Comparison of ENCODE assay signal across 12 cellular contexts in the genomic region with DNA sequence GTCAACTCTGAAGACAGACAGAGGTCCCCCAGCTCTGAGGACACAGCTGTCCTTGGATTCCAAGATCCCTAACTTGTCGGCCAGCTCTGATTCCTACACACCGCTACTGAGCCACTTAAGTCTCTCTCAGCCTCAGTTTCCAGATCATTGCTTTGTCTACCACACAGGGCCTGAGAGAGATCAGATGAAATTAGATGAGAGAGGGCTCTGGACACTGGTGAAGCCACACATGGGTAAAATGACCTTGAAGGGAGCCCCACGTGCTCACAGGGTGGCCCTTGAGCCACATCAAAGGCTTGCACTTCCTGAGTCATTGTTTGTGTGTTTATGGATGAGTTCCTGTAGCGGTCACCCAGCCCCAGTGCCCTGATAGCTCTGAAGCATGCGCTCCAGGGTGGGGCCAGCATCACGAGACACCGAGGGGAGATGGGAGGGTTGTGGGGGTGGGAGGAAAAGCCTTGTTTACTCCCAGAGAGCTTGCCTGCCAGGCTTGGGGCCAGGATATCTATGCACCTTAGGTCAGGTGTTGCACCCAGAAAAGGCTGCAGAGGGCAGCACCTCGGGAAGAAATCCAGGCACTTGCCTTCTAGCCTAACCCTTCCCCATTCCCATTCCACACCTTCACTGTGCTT. TPM values are rescaled to one million over a fixed set of nuclear protein-coding genes. Genes with fewer than 3 reads are reported as not detected.
DNase-seq lines count a peak whose midpoint lies in the region; ATAC-seq, FAIRE-seq and TF ChIP-seq lines count a peak whose summit lies in the region.
"Had no signal": no experiment of that assay in that cellular context is flagged by ENCODE, and none has a peak within 500 bp of the region (broad histone marks: within the 10 kb centered on the region; RNA-seq: fewer than 3 reads in every experiment).

No MANE protein-coding gene starts in this region.

- H2AFZ ChIP-seq in Karpas-422 (ENCODE audit: low read length) (no peak overlapping the region), K562 (ENCODE audit: low read depth, low read length) (peak overlapping the region; percentile 79), HepG2 (ENCODE audit: low read length) (no peak overlapping the region)

- no peak overlapping the region for H3K27ac ChIP-seq in Karpas-422 (ENCODE audit: low read length)
- H3K27ac ChIP-seq in K562 (ENCODE audit: extremely low read depth, low read depth, low read length) = peak overlapping the region; percentile 45; the same call in 2 of the 3 replicates
- peak overlapping the region; percentile 79 for H3K27ac ChIP-seq in HepG2 (ENCODE audit: extremely low read length, insufficient read depth, low read length)
- H3K27ac ChIP-seq: transverse colon had no signal

- no peaks in the 10 kb centered on the region for H3K9me2 ChIP-seq in Karpas-422 (replicated peaks; ENCODE audit: insufficient read depth, low read length)

- H3K27me3 ChIP-seq in Karpas-422 (ENCODE audit: low read length) (no peaks in the 10 kb centered on the region), K562 (ENCODE audit: control insufficient read depth in 2 of 2, insufficient read depth in 2 of 2, low read length in 2 of 2) (0 out of 5 replicates have a peak, but pooled peaks cover 0 to 3% of the 10 kb centered on the region in 2 experiments), HepG2 (ENCODE audit: control insufficient read depth in 1 of 2, insufficient read depth in 2 of 2, low read length in 2 of 2) (no peaks in the 10 kb centered on the region)
- H3K27me3 ChIP-seq: transverse colon had no signal

- intact Hi-C loops in Calu3 (cut with micrococcal nuclease; ENCODE audit: unreplicated experiment) (loop anchor here (2.0 kb wide), 1 partner anchor 80 kb away; no protein-coding TSS in a partner anchor), K562 (cut with micrococcal nuclease) (no loop called here), HepG2 (cut with micrococcal nuclease; ENCODE audit: unreplicated experiment) (loop anchor here (1.0 to 5.0 kb wide), 5 partner anchors 14 to 214 kb away; partner anchors contain the start of gene LPCAT2), left ventricle myocardium superior (cut with micrococcal nuclease) (no loop called here)

- H3K4me2 ChIP-seq in Karpas-422 (ENCODE audit: low read depth, low read length, poor library complexity, severe bottlenecking) = no peak overlapping the region
- H3K4me2 ChIP-seq in K562 (ENCODE audit: insufficient read depth, low read length) = no peak overlapping the region
- H3K4me2 ChIP-seq in HepG2 (ENCODE audit: low read depth, low read length) = peak overlapping the region; percentile 33

- no peaks in the 10 kb centered on the region for H3K36me3 Mint-ChIP-seq in Calu3 (ENCODE audit: insufficient read depth, unreplicated experiment)
- H3K36me3 Mint-ChIP-seq in activated CD8-positive, alpha-beta memory T cell treated with anti-CD3 and anti-CD28 coated beads, Interleukin-2, amount 10 ng/mL, durations not matched to agents 7 days and 5 days = peaks cover 1% of the 10 kb centered on the region
- H3K36me3 Mint-ChIP-seq: naive B cell had no signal

- CTCF ChIA-PET in Calu3 (lab: Charles Lee) = no interaction called here
- CTCF ChIA-PET in K562 (lab: Yijun Ruan, JAX; ENCODE audit: low intra/inter-chr PET ratio) = no interaction called here
- CTCF ChIA-PET in HepG2 (lab: Yijun Ruan, JAX; ENCODE audit: low intra/inter-chr PET ratio, low total read pairs) = interaction anchor here (1.0 to 2.7 kb wide), 6 partner anchors 14 to 158 kb away, joined by 3 to 22 read pairs (median 8); no protein-coding TSS in a partner anchor
- CTCF ChIA-PET in activated CD8-positive, alpha-beta memory T cell treated with anti-CD3 and anti-CD28 coated beads, Interleukin-2, amount 10 ng/mL, durations not matched to agents 7 days and 5 days (lab: Charles Lee) = no interaction called here

- peaks cover 9% of the 10 kb centered on the region for H3K9me3 Mint-ChIP-seq in Calu3 (ENCODE audit: low read depth, unreplicated experiment)
- H3K9me3 Mint-ChIP-seq in activated CD8-positive, alpha-beta memory T cell treated with anti-CD3 and anti-CD28 coated beads, Interleukin-2, amount 10 ng/mL, durations not matched to agents 7 days and 5 days (ENCODE audit: low read depth) = no peaks in the 10 kb centered on the region

- H3K9me1 ChIP-seq in K562 (ENCODE audit: control insufficient read depth, insufficient read depth, low read length) = no peaks in the 10 kb centered on the region

- H3K9me3 ChIP-seq in Karpas-422 (ENCODE audit: low read length) (no peaks in the 10 kb centered on the region), K562 (replicated peaks; ENCODE audit: control insufficient read depth, insufficient read depth, low read depth, low read length) (no peaks in the 10 kb centered on the region), HepG2 (ENCODE audit: low read length) (no peaks in the 10 kb centered on the region)
- H3K9me3 ChIP-seq: transverse colon had no signal

- H4K20me1 ChIP-seq in Karpas-422 (ENCODE audit: insufficient read depth, low read depth, low read length) (no peaks in the 10 kb centered on the region), K562 (replicated peaks; ENCODE audit: control insufficient read depth, insufficient read depth, low read length) (no peaks in the 10 kb centered on the region), HepG2 (ENCODE audit: insufficient read depth, low read length) (no peaks in the 10 kb centered on the region)

- no peak overlapping the region for H3K4me3 Mint-ChIP-seq in Calu3 (ENCODE audit: low read depth, unreplicated experiment)
- H3K4me3 Mint-ChIP-seq in activated CD8-positive, alpha-beta memory T cell treated with anti-CD3 and anti-CD28 coated beads, Interleukin-2, amount 10 ng/mL, durations not matched to agents 7 days and 5 days = no peak overlapping the region
- H3K4me3 Mint-ChIP-seq: activated naive CD8-positive, alpha-beta T cell treated with anti-CD3 and anti-CD28 coated beads, Interleukin-2, amount 50 U/mL, for 24 hours; naive B cell had no signal

- ATAC-seq in K562 (peak; percentile 94), HepG2 (peak; percentile 99), left ventricle myocardium superior (no peak)
- ATAC-seq in activated CD8-positive, alpha-beta memory T cell treated with anti-CD3 and anti-CD28 coated beads, Interleukin-2, amount 10 ng/mL, durations not matched to agents 7 days and 5 days = no peak
- ATAC-seq: activated naive CD8-positive, alpha-beta T cell treated with anti-CD3 and anti-CD28 coated beads, Interleukin-2, amount 50 U/mL, for 24 hours had no signal

- peak; percentile 10; the same call in 1 of the 2 replicates for TF ChIP-seq EP300 in K562 (IDR thresholded peaks at IDR 0.05; ENCODE audit: low read length)
- peak; percentile 95 to 99 for TF ChIP-seq EP300 in HepG2 (IDR thresholded peaks at IDR 0.05; ENCODE audit: low read depth in 2 of 2, low read length in 2 of 2)
- peak; percentile 100 for TF ChIP-seq EP300 in HepG2 (CRISPR knock-in tag; IDR thresholded peaks at IDR 0.05; ENCODE audit: borderline replicate concordance)

- no peaks in the 10 kb centered on the region for H3K36me3 ChIP-seq in Karpas-422 (ENCODE audit: insufficient read depth, low read length)
- H3K36me3 ChIP-seq in K562 (ENCODE audit: control insufficient read depth, insufficient read depth, low read length) = no peaks in the 10 kb centered on the region
- H3K36me3 ChIP-seq in HepG2 (replicated peaks in 1 of 2; ENCODE audit: control insufficient read depth in 1 of 2, insufficient read depth in 2 of 2, low read length in 2 of 2) = no peaks in the 10 kb centered on the region
- H3K36me3 ChIP-seq: transverse colon had no signal

- H3K4me3 ChIP-seq in Karpas-422 (ENCODE audit: low read length) (no peak overlapping the region), K562 (no peak overlapping the region), HepG2 (replicated peaks in 1 of 3; ENCODE audit: insufficient read depth in 1 of 3, low read depth in 2 of 3, low read length in 3 of 3) (no peak overlapping the region)
- H3K4me3 ChIP-seq: transverse colon had no signal

- BruUV-seq in Calu3 (replicated peaks; lab: Mats Ljungman, UMichigan) (no TSS peak), K562 (replicated peaks; lab: Mats Ljungman, UMichigan) (no TSS peak), HepG2 (replicated peaks; lab: Mats Ljungman, UMichigan) (no TSS peak)

- peak; percentile 15 for FAIRE-seq in K562 (lab: Jason Lieb, UNC)
- peak; percentile 100 for FAIRE-seq in HepG2 (lab: Jason Lieb, UNC)

- POLR2A ChIA-PET in K562 (lab: Yijun Ruan, JAX) = no interaction called here
- POLR2A ChIA-PET in HepG2 (lab: Yijun Ruan, JAX) = interaction anchor here (0.9 to 2.6 kb wide), 15 partner anchors 9 to 121 kb away, joined by 3 to 56 read pairs (median 5); partner anchors contain the start of gene SLC6A2

- peak; percentile 13 for TF ChIP-seq CTCF in Calu3 (IDR thresholded peaks at IDR 0.05; ENCODE audit: unreplicated experiment)
- TF ChIP-seq CTCF in K562 (IDR thresholded peaks at IDR 0.05 in 2 of 3, conservative IDR thresholded peaks at IDR 0.05 in 1 of 3; ENCODE audit: insufficient read depth in 2 of 3, low read depth in 1 of 3, low read length in 3 of 3) = peak; percentile 45 to 55 (median 53)
- TF ChIP-seq CTCF in HepG2 (CRISPR knock-in tag; IDR thresholded peaks at IDR 0.05) = peak; percentile 88

- H3K27ac Mint-ChIP-seq in Calu3 (ENCODE audit: unreplicated experiment) = no peak overlapping the region
- H3K27ac Mint-ChIP-seq in activated CD8-positive, alpha-beta memory T cell treated with anti-CD3 and anti-CD28 coated beads, Interleukin-2, amount 10 ng/mL, durations not matched to agents 7 days and 5 days = no peak overlapping the region
- H3K27ac Mint-ChIP-seq: activated naive CD8-positive, alpha-beta T cell treated with anti-CD3 and anti-CD28 coated beads, Interleukin-2, amount 50 U/mL, for 24 hours; naive B cell had no signal

- DNase-seq in Calu3 (peak; percentile 34), Karpas-422 (peak; percentile 45), K562 (ENCODE audit: extremely low read depth in 1 of 4, low spot score in 3 of 4) (peak; percentile 60 to 70 (median 63)), HepG2 (ENCODE audit: low spot score) (peak; percentile 100), NCI-H2171 treated with DMSO at 0.1 percent for 48 hours (lab: John Stamatoyannopoulos, UW) (no peak), left ventricle myocardium superior (no peak), inferior parietal cortex (ENCODE audit: extremely low spot score) (no peak)
- DNase-seq in activated CD8-positive, alpha-beta memory T cell treated with anti-CD3 and anti-CD28 coated beads, Interleukin-2, amount 10 ng/mL, durations not matched to agents 7 days and 5 days = no peak
- DNase-seq: activated CD4-positive, CD25-positive, alpha-beta regulatory T cell; activated naive CD8-positive, alpha-beta T cell treated with anti-CD3 and anti-CD28 coated beads, Interleukin-2, amount 50 U/mL, for 24 hours; naive B cell; transverse colon had no signal

- H3K27me3 Mint-ChIP-seq in Calu3 (ENCODE audit: unreplicated experiment) = peaks cover 28% of the 10 kb centered on the region
- no peaks in the 10 kb centered on the region for H3K27me3 Mint-ChIP-seq in activated CD8-positive, alpha-beta memory T cell treated with anti-CD3 and anti-CD28 coated beads, Interleukin-2, amount 10 ng/mL, durations not matched to agents 7 days and 5 days

- in situ Hi-C loops in K562 (cut with MboI) = no loop called here
- in situ Hi-C loops in HepG2 (cut with HindIII; ENCODE audit: extremely low pct_ligation_motif_present, low pct_unique_long_range_greater_than_20kb) = no loop called here

- H3K9ac ChIP-seq in Karpas-422 (ENCODE audit: low read length) = no peak overlapping the region
- H3K9ac ChIP-seq in K562 (ENCODE audit: insufficient read depth in 1 of 2, low read depth in 2 of 2, low read length in 2 of 2) = no peak overlapping the region
- peak overlapping the region; percentile 38; the same call in 1 of the 2 replicates for H3K9ac ChIP-seq in HepG2 (ENCODE audit: insufficient read depth, low read depth, low read length)

- TF ChIP-seq RAD21 in K562 (CRISPR knock-in tag; conservative IDR thresholded peaks at IDR 0.05 in 1 of 2, IDR thresholded peaks at IDR 0.05 in 1 of 2) = peak in 1 of 2 experiments; percentile 39; a peak in 1 of 4 replicates
- peak; percentile 65 for TF ChIP-seq RAD21 in HepG2 (CRISPR knock-in tag; IDR thresholded peaks at IDR 0.05)

- WGBS in K562 (ENCODE audit: insufficient coverage, low coverage, missing lambda C conversion rate) = 18% methylated on average over 8 of the region's 8 CpGs
- WGBS in HepG2 (ENCODE audit: low lambda C conversion rate) = 37% methylated on average over 4 of the region's 8 CpGs

- H3K4me1 Mint-ChIP-seq in Calu3 (ENCODE audit: low read depth, unreplicated experiment) = no peaks in the 10 kb centered on the region
- H3K4me1 Mint-ChIP-seq in activated CD8-positive, alpha-beta memory T cell treated with anti-CD3 and anti-CD28 coated beads, Interleukin-2, amount 10 ng/mL, durations not matched to agents 7 days and 5 days = peaks cover 1% of the 10 kb centered on the region
- H3K4me1 Mint-ChIP-seq: activated naive CD8-positive, alpha-beta T cell treated with anti-CD3 and anti-CD28 coated beads, Interleukin-2, amount 50 U/mL, for 24 hours; naive B cell had no signal

- TF ChIP-seq POLR2A in K562 (conservative IDR thresholded peaks at IDR 0.05) (no peak), HepG2 (IDR thresholded peaks at IDR 0.05; ENCODE audit: insufficient read depth in 1 of 2, low read depth in 2 of 2, low read length in 2 of 2) (no peak)

- H3K79me2 ChIP-seq in Karpas-422 (ENCODE audit: low read length) = no peaks in the 10 kb centered on the region
- H3K79me2 ChIP-seq in K562 (ENCODE audit: control insufficient read depth, insufficient read depth, low read length) = no peaks in the 10 kb centered on the region
- no peaks in the 10 kb centered on the region for H3K79me2 ChIP-seq in HepG2 (ENCODE audit: insufficient read depth, low read length)

- no peaks in the 10 kb centered on the region for H3K4me1 ChIP-seq in Karpas-422 (ENCODE audit: low read length)
- H3K4me1 ChIP-seq in K562 (replicated peaks in 1 of 2; ENCODE audit: control insufficient read depth in 2 of 2, insufficient read depth in 2 of 2, low read length in 2 of 2) = peaks cover 5 to 16% of the 10 kb centered on the region in 2 experiments; a peak in 3 of 5 replicates
- H3K4me1 ChIP-seq in HepG2 (ENCODE audit: insufficient read depth, low read length) = peaks cover 40% of the 10 kb centered on the region
- H3K4me1 ChIP-seq: transverse colon had no signal

RNA-seq across cellular contexts. Expression of gene SLC6A2, which starts 32.7 kb away (rescaled TPM):
- not detected in 2 replicates for total RNA-seq in Calu3 (2022)
- total RNA-seq in Karpas-422 (2014; rRNA removed; shearing (Covaris generic); ENCODE audit: low replicate concordance) = not detected in 2 replicates
- total RNA-seq in K562 (2011; cell fraction: chromatin; rRNA removed; ENCODE audit: low replicate concordance) = not detected in 2 replicates
- total RNA-seq in K562 (2011; cell fraction: nucleolus; rRNA removed) = not detected in 2 replicates
- not detected in 2 replicates for total RNA-seq in K562 (2011; cell fraction: nucleoplasm; rRNA removed)
- not detected in 2 replicates for total RNA-seq in K562 (2014; rRNA removed)
- not detected in 2 replicates for total RNA-seq in K562 (2014; rRNA removed; fragmentation: Illumina TruSeq; extraction: Trizol)
- not detected in 2 replicates for total RNA-seq in K562 (2015; rRNA removed; fragmentation: Illumina TruSeq; extraction: Trizol)
- not detected in 2 replicates for total RNA-seq in K562 (2021)
- not detected in 2 replicates for polyA plus RNA-seq in K562 (2011; rRNA removed)
- not detected in 2 replicates for polyA plus RNA-seq in K562 (2011; cell fraction: cytosol; rRNA removed)
- polyA plus RNA-seq in K562 (2011; cell fraction: nucleus; rRNA removed) = not detected in 2 replicates
- polyA plus RNA-seq in K562 (2012) = 0.07 TPM in 1 of 2 replicates, not detected in the other
- polyA plus RNA-seq in K562 (2014; fragmentation: Illumina TruSeq; extraction: Trizol) = not detected in 2 replicates
- not detected for polyA plus RNA-seq in K562 (2014; fragmentation: Nextera tagmentation; extraction: Ambion mirVana)
- not detected in 2 replicates for polyA plus RNA-seq in K562 (2014; rRNA removed)
- not detected in 2 replicates for polyA minus RNA-seq in K562 (2011; rRNA and poly(A)+ RNA removed)
- polyA minus RNA-seq in K562 (2011; cell fraction: cytosol; rRNA and poly(A)+ RNA removed) = not detected in 2 replicates
- not detected in 2 replicates for polyA minus RNA-seq in K562 (2011; cell fraction: nucleus; rRNA and poly(A)+ RNA removed)
- 0.65 and 0.66 TPM in 2 replicates for total RNA-seq in HepG2 (2016; rRNA removed; fragmentation: Illumina TruSeq; extraction: Trizol)
- total RNA-seq in HepG2 (2016; cell fraction: cytosol; rRNA removed; fragmentation: Illumina TruSeq; extraction: Trizol; ENCODE audit: low read depth) = 0.18 and 0.20 TPM in 2 replicates
- 0.34 and 1.00 TPM in 2 replicates for total RNA-seq in HepG2 (2016; cell fraction: insoluble cytoplasmic fraction; rRNA removed; fragmentation: Illumina TruSeq; extraction: Trizol)
- 0.19 and 0.59 TPM in 2 replicates for total RNA-seq in HepG2 (2016; cell fraction: membrane; rRNA removed; fragmentation: Illumina TruSeq; extraction: Trizol)
- total RNA-seq in HepG2 (2016; cell fraction: nucleus; rRNA removed; fragmentation: Illumina TruSeq; extraction: Trizol) = 1.0 and 2.1 TPM in 2 replicates
- 0.37 and 0.62 TPM in 2 replicates for polyA plus RNA-seq in HepG2 (2011; rRNA removed)
- polyA plus RNA-seq in HepG2 (2011; cell fraction: cytosol; rRNA removed) = 0.21 and 0.26 TPM in 2 replicates
- 2.4 and 2.6 TPM in 2 replicates for polyA plus RNA-seq in HepG2 (2011; cell fraction: nucleus; rRNA removed)
- polyA plus RNA-seq in HepG2 (2012) = 0.21 and 0.43 TPM in 2 replicates
- polyA plus RNA-seq in HepG2 (2016; cell fraction: cytosol; fragmentation: Illumina TruSeq; extraction: Trizol; ENCODE audit: low read depth) = 0.05 and 0.15 TPM in 2 replicates
- polyA plus RNA-seq in HepG2 (2016; cell fraction: insoluble cytoplasmic fraction; fragmentation: Illumina TruSeq; extraction: Trizol; ENCODE audit: low read depth) = 0.37 and 0.40 TPM in 2 replicates
- polyA plus RNA-seq in HepG2 (2016; cell fraction: membrane; fragmentation: Illumina TruSeq; extraction: Trizol; ENCODE audit: low read depth) = 0.27 and 0.29 TPM in 2 replicates
- polyA plus RNA-seq in HepG2 (2016; cell fraction: nucleus; fragmentation: Illumina TruSeq; extraction: Trizol; ENCODE audit: insufficient read depth, low read depth) = 1.8 and 2.2 TPM in 2 replicates
- 0.64 TPM in 1 of 2 replicates, not detected in the other for polyA minus RNA-seq in HepG2 (2011; rRNA and poly(A)+ RNA removed; ENCODE audit: low replicate concordance)
- polyA minus RNA-seq in HepG2 (2011; cell fraction: cytosol; rRNA and poly(A)+ RNA removed) = 0.18 TPM in 1 of 2 replicates, not detected in the other
- 0.26 and 0.62 TPM in 2 replicates for polyA minus RNA-seq in HepG2 (2011; cell fraction: nucleus; rRNA and poly(A)+ RNA removed)
- total RNA-seq in left ventricle myocardium superior = not detected
- total RNA-seq in activated CD8-positive, alpha-beta memory T cell treated with anti-CD3 and anti-CD28 coated beads, Interleukin-2, amount 10 ng/mL, durations not matched to agents 7 days and 5 days = not detected

RNA-seq across cellular contexts. Expression of gene CAPNS2, which starts 56.6 kb away (rescaled TPM):
- total RNA-seq in Calu3 (2022) (not detected in 2 replicates), K562 (2014; rRNA removed) (not detected in 2 replicates), K562 (2014; rRNA removed; fragmentation: Illumina TruSeq; extraction: Trizol) (0.33 and 0.48 TPM in 2 replicates), K562 (2015; rRNA removed; fragmentation: Illumina TruSeq; extraction: Trizol) (0.14 and 0.38 TPM in 2 replicates), K562 (2021) (0.36 and 0.38 TPM in 2 replicates), HepG2 (2016; rRNA removed; fragmentation: Illumina TruSeq; extraction: Trizol) (0.29 TPM in 1 of 2 replicates, not detected in the other), left ventricle myocardium superior (not detected)
- total RNA-seq in Karpas-422 (2014; rRNA removed; shearing (Covaris generic); ENCODE audit: low replicate concordance) = not detected in 2 replicates
- total RNA-seq in K562 (2011; cell fraction: chromatin; rRNA removed; ENCODE audit: low replicate concordance) = 0.30 TPM in 1 of 2 replicates, not detected in the other
- not detected in 2 replicates for total RNA-seq in K562 (2011; cell fraction: nucleolus; rRNA removed)
- total RNA-seq in K562 (2011; cell fraction: nucleoplasm; rRNA removed) = 0.81 TPM in 1 of 2 replicates, not detected in the other
- polyA plus RNA-seq in K562 (2011; rRNA removed) (not detected in 2 replicates), K562 (2014; fragmentation: Illumina TruSeq; extraction: Trizol) (0.12 TPM in 1 of 2 replicates, not detected in the other), K562 (2014; fragmentation: Nextera tagmentation; extraction: Ambion mirVana) (under 1 TPM; 0.24 to 0.65 TPM), K562 (2014; rRNA removed) (0.12 TPM in 1 of 2 replicates, not detected in the other), HepG2 (2011; rRNA removed) (not detected in 2 replicates)
- not detected in 2 replicates for polyA plus RNA-seq in K562 (2011; cell fraction: cytosol; rRNA removed)
- polyA plus RNA-seq in K562 (2011; cell fraction: nucleus; rRNA removed) = not detected in 2 replicates
- 0.08 and 0.10 TPM in 2 replicates for polyA plus RNA-seq in K562 (2012)
- polyA minus RNA-seq in K562 (2011; rRNA and poly(A)+ RNA removed) = 0.28 TPM in 1 of 2 replicates, not detected in the other
- polyA minus RNA-seq in K562 (2011; cell fraction: cytosol; rRNA and poly(A)+ RNA removed) = not detected in 2 replicates
- 1.00 TPM in 1 of 2 replicates, not detected in the other for polyA minus RNA-seq in K562 (2011; cell fraction: nucleus; rRNA and poly(A)+ RNA removed)
- not detected in 2 replicates for total RNA-seq in HepG2 (2016; cell fraction: cytosol; rRNA removed; fragmentation: Illumina TruSeq; extraction: Trizol; ENCODE audit: low read depth)
- total RNA-seq in HepG2 (2016; cell fraction: insoluble cytoplasmic fraction; rRNA removed; fragmentation: Illumina TruSeq; extraction: Trizol) = 0.17 TPM in 1 of 2 replicates, not detected in the other
- not detected in 2 replicates for total RNA-seq in HepG2 (2016; cell fraction: membrane; rRNA removed; fragmentation: Illumina TruSeq; extraction: Trizol)
- 1.7 TPM in 2 replicates for total RNA-seq in HepG2 (2016; cell fraction: nucleus; rRNA removed; fragmentation: Illumina TruSeq; extraction: Trizol)
- polyA plus RNA-seq in HepG2 (2011; cell fraction: cytosol; rRNA removed) = not detected in 2 replicates
- 0.34 and 0.50 TPM in 2 replicates for polyA plus RNA-seq in HepG2 (2011; cell fraction: nucleus; rRNA removed)
- polyA plus RNA-seq in HepG2 (2012) = 0.15 TPM in 1 of 2 replicates, not detected in the other
- polyA plus RNA-seq in HepG2 (2016; cell fraction: cytosol; fragmentation: Illumina TruSeq; extraction: Trizol; ENCODE audit: low read depth) = not detected in 2 replicates
- not detected in 2 replicates for polyA plus RNA-seq in HepG2 (2016; cell fraction: insoluble cytoplasmic fraction; fragmentation: Illumina TruSeq; extraction: Trizol; ENCODE audit: low read depth)
- polyA plus RNA-seq in HepG2 (2016; cell fraction: membrane; fragmentation: Illumina TruSeq; extraction: Trizol; ENCODE audit: low read depth) = not detected in 2 replicates
- polyA plus RNA-seq in HepG2 (2016; cell fraction: nucleus; fragmentation: Illumina TruSeq; extraction: Trizol; ENCODE audit: insufficient read depth, low read depth) = not detected in 2 replicates
- polyA minus RNA-seq in HepG2 (2011; rRNA and poly(A)+ RNA removed; ENCODE audit: low replicate concordance) = 0.14 and 0.58 TPM in 2 replicates
- not detected in 2 replicates for polyA minus RNA-seq in HepG2 (2011; cell fraction: cytosol; rRNA and poly(A)+ RNA removed)
- polyA minus RNA-seq in HepG2 (2011; cell fraction: nucleus; rRNA and poly(A)+ RNA removed) = 5.7 TPM in 2 replicates
- total RNA-seq in activated CD8-positive, alpha-beta memory T cell treated with anti-CD3 and anti-CD28 coated beads, Interleukin-2, amount 10 ng/mL, durations not matched to agents 7 days and 5 days = not detected

Comparison
In these comparisons a context has a peak if more than half of its experiments do, and no peak if none do; other contexts are left out.
1. DNase-seq: peak in Calu3 (single experiment), Karpas-422 (single experiment), K562 (4 of 4) and HepG2 (single experiment); none in NCI-H2171 treated with DMSO at 0.1 percent for 48 hours (single experiment), left ventricle myocardium superior (single experiment), activated CD8-positive, alpha-beta memory T cell treated with anti-CD3 and anti-CD28 coated beads, Interleukin-2, amount 10 ng/mL, durations not matched to agents 7 days and 5 days (single experiment) and inferior parietal cortex (single experiment).
2. CTCF ChIP-seq: peak in every context shown above with its lines; median percentile 88 in HepG2; 53 in K562; 13 in Calu3.
3. ATAC-seq: peak in K562 (single experiment) and HepG2 (single experiment); none in left ventricle myocardium superior (single experiment) and activated CD8-positive, alpha-beta memory T cell treated with anti-CD3 and anti-CD28 coated beads, Interleukin-2, amount 10 ng/mL, durations not matched to agents 7 days and 5 days (single experiment).
4. intact Hi-C loops: an anchor here in Calu3 (2.0 kb wide) and HepG2 (1.0 to 5.0 kb wide); none called in K562 and left ventricle myocardium superior.